Comparison of ENCODE assay signal across 1 cellular context in genomic region chr1:161553631-161554030, GRCh38.
A peak's percentile ranks its signal among the peaks of the same experiment; 100 is the strongest.
TF ChIP-seq lines count a peak whose summit lies in the region.

No MANE protein-coding gene starts in this region.

TF ChIP-seq in K562, 482 proteins besides CTCF, POLR2A, EP300 and RAD21:
- peak; percentile 56 for TF ChIP-seq C11orf30 (IDR thresholded peaks at IDR 0.05; ENCODE audit: low read depth)
- peak; percentile 65 for TF ChIP-seq ZNF316 (IDR thresholded peaks at IDR 0.05)
- 0 out of 2 replicates have a peak, but pooled peaks have one; percentile 35 for TF ChIP-seq MAFG (tag; conservative IDR thresholded peaks at IDR 0.05)
